ENCODE assay signal across 21 cellular contexts in genomic region chr1:240136402-240136801, GRCh38. TPM values are rescaled to one million over a fixed set of nuclear protein-coding genes. Genes with fewer than 3 reads are reported as not detected.
DNase-seq lines count a peak whose midpoint lies in the region; ATAC-seq, FAIRE-seq and TF ChIP-seq lines count a peak whose summit lies in the region.
"Had no signal": no experiment of that assay in that cellular context is flagged by ENCODE, and none has a peak within 500 bp of the region (broad histone marks: within the 10 kb centered on the region; RNA-seq: fewer than 3 reads in every experiment).

No MANE protein-coding gene starts in this region.

- H3K56ac ChIP-seq in IMR-90 (ENCODE audit: extremely low read depth, insufficient read depth, low read length) = no peak overlapping the region

- H3K4me3 ChIP-seq in IMR-90 (ENCODE audit: insufficient read depth, low read depth, low read length) (no peak overlapping the region), astrocyte (ENCODE audit: insufficient read depth, low read depth, low read length) (no peak overlapping the region), osteoblast (ENCODE audit: insufficient read depth, low read length) (no peak overlapping the region), BE2C (ENCODE audit: low read depth, low read length) (no peak overlapping the region)
- H3K4me3 ChIP-seq: PC-9, SK-N-MC had no signal

- dilution Hi-C loops in IMR-90 (cut with HindIII; ENCODE audit: low sequenced_read_pairs, unreplicated experiment) = no loop called here

- no peak overlapping the region for H3K27ac Mint-ChIP-seq in astrocyte (ENCODE audit: unreplicated experiment)
- H3K27ac Mint-ChIP-seq in stimulated activated naive CD8-positive, alpha-beta T cell treated with anti-CD3 and anti-CD28 coated beads, Interleukin-15, amount 100 ng/mL, for 72 hours = no peak overlapping the region
- no peak overlapping the region for H3K27ac Mint-ChIP-seq in activated CD4-positive, alpha-beta T cell treated with anti-CD3 and anti-CD28 coated beads for 36 hours
- H3K27ac Mint-ChIP-seq: CD14-positive monocyte had no signal

- no peak overlapping the region for H2BK20ac ChIP-seq in IMR-90 (ENCODE audit: low read depth, low read length)

- no peak for TF ChIP-seq RAD21 in IMR-90 (IDR thresholded peaks at IDR 0.05; ENCODE audit: low read length)

- TF ChIP-seq POLR2A in IMR-90 (IDR thresholded peaks at IDR 0.05; ENCODE audit: low read depth, low read length) = no peak

- no peak overlapping the region for H4K8ac ChIP-seq in IMR-90 (ENCODE audit: low read depth in 2 of 2, low read length in 2 of 2)

- no peak overlapping the region for H3K23ac ChIP-seq in IMR-90 (ENCODE audit: low read depth, low read length)

- H3K27me3 Mint-ChIP-seq in astrocyte (ENCODE audit: low read depth, unreplicated experiment) = peaks cover 2% of the 10 kb centered on the region
- H3K27me3 Mint-ChIP-seq in stimulated activated naive CD8-positive, alpha-beta T cell treated with anti-CD3 and anti-CD28 coated beads, Interleukin-15, amount 100 ng/mL, for 72 hours = peaks cover 8% of the 10 kb centered on the region
- H3K27me3 Mint-ChIP-seq in activated CD4-positive, alpha-beta T cell treated with anti-CD3 and anti-CD28 coated beads for 36 hours = no peaks in the 10 kb centered on the region

- H3K27ac ChIP-seq in IMR-90 (ENCODE audit: insufficient read depth, low read length) = no peak overlapping the region
- peak overlapping the region; percentile 4 for H3K27ac ChIP-seq in astrocyte (ENCODE audit: low read depth, low read length)
- peak overlapping the region; percentile 31 for H3K27ac ChIP-seq in osteoblast (ENCODE audit: low read depth, low read length)
- H3K27ac ChIP-seq: PC-9, SK-N-MC had no signal

- H3K36me3 ChIP-seq in IMR-90 (ENCODE audit: control insufficient read depth, insufficient read depth, low read length) = no peaks in the 10 kb centered on the region
- no peaks in the 10 kb centered on the region for H3K36me3 ChIP-seq in astrocyte (ENCODE audit: insufficient read depth, low read length)
- H3K36me3 ChIP-seq in osteoblast (ENCODE audit: insufficient read depth, low read length) = no peaks in the 10 kb centered on the region
- no peaks in the 10 kb centered on the region for H3K36me3 ChIP-seq in BE2C

- H3K36me3 Mint-ChIP-seq in astrocyte (ENCODE audit: low read depth, unreplicated experiment) = no peaks in the 10 kb centered on the region
- no peaks in the 10 kb centered on the region for H3K36me3 Mint-ChIP-seq in activated CD4-positive, alpha-beta T cell treated with anti-CD3 and anti-CD28 coated beads for 36 hours (ENCODE audit: low read depth)
- H3K36me3 Mint-ChIP-seq: CD14-positive monocyte had no signal

- WGBS in IMR-90 (ENCODE audit: extremely low coverage in 2 of 2, insufficient read length in 1 of 2), 2 experiments = no CpG with 5 or more reads among the region's 3 CpGs

- no peaks in the 10 kb centered on the region for H3K79me2 ChIP-seq in astrocyte (ENCODE audit: insufficient read depth, low read length)
- H3K79me2 ChIP-seq in osteoblast (ENCODE audit: insufficient read depth, low read length) = peaks cover 72% of the 10 kb centered on the region

- no peak overlapping the region for H2AK9ac ChIP-seq in IMR-90 (replicated peaks; ENCODE audit: low read depth, low read length, poor library complexity)

- no peak overlapping the region for H2AK5ac ChIP-seq in IMR-90 (ENCODE audit: low read depth, low read length)

- no peak overlapping the region for H2AFZ ChIP-seq in IMR-90 (replicated peaks; ENCODE audit: low read length, poor library complexity)
- no peak overlapping the region for H2AFZ ChIP-seq in astrocyte (ENCODE audit: low read depth, low read length)
- H2AFZ ChIP-seq in osteoblast (ENCODE audit: low read length) = no peak overlapping the region
- H2AFZ ChIP-seq: PC-9 had no signal

- intact Hi-C loops in IMR-90 (cut with micrococcal nuclease) = no loop called here
- intact Hi-C loops in activated CD4-positive, alpha-beta T cell treated with anti-CD3 and anti-CD28 coated beads for 36 hours (cut with DNase I, micrococcal nuclease) = no loop called here

- H2BK120ac ChIP-seq in IMR-90 (ENCODE audit: low read depth, low read length) = no peak overlapping the region

- POLR2A ChIA-PET in IMR-90 (lab: Charles Lee; ENCODE audit: unreplicated experiment) = no interaction called here
- POLR2A ChIA-PET in activated CD4-positive, alpha-beta T cell treated with anti-CD3 and anti-CD28 coated beads for 36 hours (lab: Charles Lee) = no interaction called here

- DNase-seq in D721Med (ENCODE audit: insufficient read length, low spot score) (no peak), IMR-90 (peak; percentile 23), astrocyte (ENCODE audit: low read depth) (peak; percentile 47), osteoblast (ENCODE audit: insufficient read length, low spot score, missing footprints) (no peak), BE2C (no peak)
- no peak for DNase-seq in stimulated activated naive CD8-positive, alpha-beta T cell treated with anti-CD3 and anti-CD28 coated beads, Interleukin-15, amount 100 ng/mL, for 72 hours
- DNase-seq in activated CD4-positive, alpha-beta T cell treated with anti-CD3 and anti-CD28 coated beads for 36 hours = no peak
- no peak for DNase-seq in activated CD8-positive, alpha-beta memory T cell treated with anti-CD3 and anti-CD28 coated beads for 24 hours
- DNase-seq: COR-L47, Karpas-422, MV-4-11, NCI-H1436, NCI-H2081 treated with DMSO at 0.1 percent for 48 hours, NCI-H2227 treated with DMSO at 0.1 percent for 48 hours, NCI-H526 treated with DMSO at 0.1 percent for 48 hours, PC-9 had no signal

- no peak overlapping the region for H3K4me2 ChIP-seq in IMR-90 (ENCODE audit: low read depth, low read length)
- no peak overlapping the region for H3K4me2 ChIP-seq in astrocyte (ENCODE audit: low read length)
- no peak overlapping the region for H3K4me2 ChIP-seq in osteoblast (ENCODE audit: insufficient read depth, low read length)
- H3K4me2 ChIP-seq: PC-9 had no signal

- in situ Hi-C loops in IMR-90 (cut with MboI; ENCODE audit: low sequenced_read_pairs) = no loop called here

- no peak for ATAC-seq in IMR-90 (ENCODE audit: low read depth)
- no peak for ATAC-seq in stimulated activated naive CD8-positive, alpha-beta T cell treated with anti-CD3 and anti-CD28 coated beads, Interleukin-15, amount 100 ng/mL, for 72 hours
- ATAC-seq in activated CD4-positive, alpha-beta T cell treated with anti-CD3 and anti-CD28 coated beads for 36 hours = no peak

- H3K14ac ChIP-seq in IMR-90 (replicated peaks; ENCODE audit: low read depth, low read length) = no peak overlapping the region

- H3K18ac ChIP-seq in IMR-90 (ENCODE audit: low read depth, low read length) = no peak overlapping the region

- CTCF ChIA-PET in IMR-90 (lab: Yijun Ruan, JAX) = no interaction called here
- CTCF ChIA-PET in activated CD4-positive, alpha-beta T cell treated with anti-CD3 and anti-CD28 coated beads for 36 hours (lab: Charles Lee) = interaction anchor here (1.5 kb wide), 1 partner anchor 13 kb away, joined by 4 read pairs; no protein-coding TSS in a partner anchor

- H4K5ac ChIP-seq in IMR-90 (ENCODE audit: low read depth, low read length) = no peak overlapping the region

- H3K9me3 ChIP-seq in IMR-90 (ENCODE audit: control insufficient read depth, insufficient read depth, low read length) (no peaks in the 10 kb centered on the region), astrocyte (ENCODE audit: insufficient read depth, low read depth, low read length) (no peaks in the 10 kb centered on the region), osteoblast (ENCODE audit: low read depth, low read length) (no peaks in the 10 kb centered on the region), BE2C (no peaks in the 10 kb centered on the region)

- no peak overlapping the region for H3K4ac ChIP-seq in IMR-90 (ENCODE audit: low read depth, low read length)

- BruUV-seq in IMR-90 (replicated peaks; lab: Mats Ljungman, UMichigan) = no TSS peak

- H3K9ac ChIP-seq in IMR-90 (ENCODE audit: low read depth, low read length) = no peak overlapping the region
- H3K9ac ChIP-seq in astrocyte (ENCODE audit: low read length) = no peak overlapping the region

- no peaks in the 10 kb centered on the region for H3K4me1 Mint-ChIP-seq in astrocyte (ENCODE audit: low read depth, unreplicated experiment)
- no peaks in the 10 kb centered on the region for H3K4me1 Mint-ChIP-seq in stimulated activated naive CD8-positive, alpha-beta T cell treated with anti-CD3 and anti-CD28 coated beads, Interleukin-15, amount 100 ng/mL, for 72 hours
- no peaks in the 10 kb centered on the region for H3K4me1 Mint-ChIP-seq in activated CD4-positive, alpha-beta T cell treated with anti-CD3 and anti-CD28 coated beads for 36 hours
- H3K4me1 Mint-ChIP-seq: CD14-positive monocyte had no signal

- H3K4me1 ChIP-seq in IMR-90 (ENCODE audit: control insufficient read depth, insufficient read depth, low read length) = peaks cover 3% of the 10 kb centered on the region
- H3K4me1 ChIP-seq in astrocyte (ENCODE audit: insufficient read depth, low read length) = no peaks in the 10 kb centered on the region
- H3K4me1 ChIP-seq in osteoblast (ENCODE audit: insufficient read depth, low read length) = peaks cover 11% of the 10 kb centered on the region
- no peaks in the 10 kb centered on the region for H3K4me1 ChIP-seq in BE2C

- no peak for TF ChIP-seq CTCF in D721Med (IDR thresholded peaks at IDR 0.05; ENCODE audit: insufficient read depth, missing control alignments)
- TF ChIP-seq CTCF in IMR-90 (conservative IDR thresholded peaks at IDR 0.05; ENCODE audit: low read depth, low read length) = no peak
- TF ChIP-seq CTCF in astrocyte (IDR thresholded peaks at IDR 0.05; ENCODE audit: insufficient read depth, low read depth, low read length) = no peak
- TF ChIP-seq CTCF in osteoblast (IDR thresholded peaks at IDR 0.05; ENCODE audit: extremely low read depth, low read depth, low read length) = no peak
- TF ChIP-seq CTCF in BE2C (IDR thresholded peaks at IDR 0.05; ENCODE audit: low read depth, low read length) = no peak

- H3K9me3 Mint-ChIP-seq in astrocyte (ENCODE audit: unreplicated experiment) = peaks cover 2% of the 10 kb centered on the region
- peaks cover 0 to 10% of the 10 kb centered on the region in 2 donors for H3K9me3 Mint-ChIP-seq in stimulated activated naive CD8-positive, alpha-beta T cell treated with anti-CD3 and anti-CD28 coated beads, Interleukin-15, amount 100 ng/mL, for 72 hours
- no peaks in the 10 kb centered on the region for H3K9me3 Mint-ChIP-seq in activated CD4-positive, alpha-beta T cell treated with anti-CD3 and anti-CD28 coated beads for 36 hours (ENCODE audit: low read depth)

- H4K20me1 ChIP-seq in IMR-90 (ENCODE audit: insufficient read depth, low read length) = 0 out of 2 replicates have a peak, but pooled peaks cover 8% of the 10 kb centered on the region
- H4K20me1 ChIP-seq in astrocyte (ENCODE audit: insufficient read depth, low read length) = no peaks in the 10 kb centered on the region
- H4K20me1 ChIP-seq in osteoblast (ENCODE audit: insufficient read depth, low read length) = peaks cover 10% of the 10 kb centered on the region

- no peak overlapping the region for H3K4me3 Mint-ChIP-seq in astrocyte (ENCODE audit: unreplicated experiment)
- no peak overlapping the region for H3K4me3 Mint-ChIP-seq in stimulated activated naive CD8-positive, alpha-beta T cell treated with anti-CD3 and anti-CD28 coated beads, Interleukin-15, amount 100 ng/mL, for 72 hours
- H3K4me3 Mint-ChIP-seq in activated CD4-positive, alpha-beta T cell treated with anti-CD3 and anti-CD28 coated beads for 36 hours = no peak overlapping the region
- H3K4me3 Mint-ChIP-seq: CD14-positive monocyte had no signal

- H3K27me3 ChIP-seq in IMR-90 (ENCODE audit: control insufficient read depth, insufficient read depth, low read length) = no peaks in the 10 kb centered on the region
- no peaks in the 10 kb centered on the region for H3K27me3 ChIP-seq in astrocyte (ENCODE audit: insufficient read depth, low read length)
- H3K27me3 ChIP-seq in osteoblast (ENCODE audit: insufficient read depth, low read length) = no peaks in the 10 kb centered on the region
- no peaks in the 10 kb centered on the region for H3K27me3 ChIP-seq in BE2C

- H4K91ac ChIP-seq in IMR-90 (ENCODE audit: insufficient read depth, low read depth, low read length) = no peak overlapping the region

- peaks cover 24 to 52% of the 10 kb centered on the region in 2 experiments for H3K79me1 ChIP-seq in IMR-90 (ENCODE audit: low read depth in 1 of 2, low read length in 2 of 2)

- H3K9me1 ChIP-seq in IMR-90 (ENCODE audit: insufficient read depth, low read length) = peaks cover 19% of the 10 kb centered on the region

- H2BK5ac ChIP-seq in IMR-90 (ENCODE audit: low read depth, low read length, poor library complexity, severe bottlenecking) = no peak overlapping the region

- H2BK15ac ChIP-seq in IMR-90 (ENCODE audit: low read depth, low read length) = no peak overlapping the region

- FAIRE-seq in D721Med (lab: Jason Lieb, UNC) = peak; percentile 85
- FAIRE-seq in astrocyte (lab: Jason Lieb, UNC) = no peak
- FAIRE-seq: G401.6, GM12892 had no signal

RNA-seq across cellular contexts. Expression of gene FMN2, which starts 44.7 kb away (rescaled TPM):
- total RNA-seq in IMR-90 (2012; rRNA removed) = 35.8 and 50.0 TPM in 2 replicates
- 20.1 and 29.0 TPM in 2 replicates for polyA plus RNA-seq in IMR-90 (2012; rRNA removed)
- 4.7 and 5.4 TPM in 2 replicates for polyA plus RNA-seq in IMR-90 (2012; cell fraction: cytosol; rRNA removed)
- 7.2 and 9.7 TPM in 2 replicates for polyA plus RNA-seq in IMR-90 (2012; cell fraction: nucleus; rRNA removed; ENCODE audit: low replicate concordance)
- total RNA-seq in astrocyte = 2.1 and 2.4 TPM in 2 replicates
- total RNA-seq in osteoblast = 9.7 and 11.2 TPM in 2 replicates
- not detected for total RNA-seq in activated CD4-positive, alpha-beta T cell treated with anti-CD3 and anti-CD28 coated beads for 36 hours
- 1.1 TPM for polyA plus RNA-seq in BE2C (2012; ENCODE audit: insufficient read depth, insufficient read length, low read depth)
- total RNA-seq: PC-9; T-helper 1 cell treated with Interleukin-12 subunit alpha and Interleukin-12 subunit beta and Interleukin-4 antibody, amounts not matched to agents 30 ng/mL and 1 ng/mL, for 36 hours had no signal
- polyA plus RNA-seq: CD14-positive monocyte had no signal

Comparison
In these comparisons a context has a peak if more than half of its experiments do, and no peak if none do; other contexts are left out.
1. DNase-seq: peak in IMR-90 (single experiment) and astrocyte (single experiment); none in D721Med (single experiment), osteoblast (single experiment), stimulated activated naive CD8-positive, alpha-beta T cell treated with anti-CD3 and anti-CD28 coated beads, Interleukin-15, amount 100 ng/mL, for 72 hours (0 of 2), activated CD4-positive, alpha-beta T cell treated with anti-CD3 and anti-CD28 coated beads for 36 hours (single experiment), activated CD8-positive, alpha-beta memory T cell treated with anti-CD3 and anti-CD28 coated beads for 24 hours (single experiment) and BE2C (single experiment).